12 cellular contexts compared by ENCODE assay signal in genomic region chr2:114022360-114023085, GRCh38.
DNase-seq lines count a peak whose midpoint lies in the region; ATAC-seq lines count a peak whose summit lies in the region.
"Had no signal": no experiment of that assay in that cellular context is flagged by ENCODE, and none has a peak within 500 bp of the region (broad histone marks: within the 10 kb centered on the region; RNA-seq: fewer than 3 reads in every experiment).

No MANE protein-coding gene starts in this region.

- ATAC-seq in HG03039 (IDR thresholded peaks at IDR 0.05; ENCODE audit: unreplicated experiment) = no peak
- ATAC-seq in GM19452 (IDR thresholded peaks at IDR 0.05; ENCODE audit: unreplicated experiment) = no peak
- ATAC-seq: natural killer cell; stimulated activated memory B cell treated with anti-CD40 and anti-IgM and Interleukin-4, amounts not matched to agents 10 μg/mL and 1 μg/mL and 100 μg/mL, for 72 hours had no signal

- H3K4me1 ChIP-seq in adipocyte (ENCODE audit: control insufficient read depth, insufficient read depth, low read length) = no peaks in the 10 kb centered on the region

- no peaks in the 10 kb centered on the region for H3K27me3 ChIP-seq in adipocyte (replicated peaks; ENCODE audit: control insufficient read depth, insufficient read depth, low read length)

- H3K4me3 ChIP-seq in adipocyte (ENCODE audit: low read length) = no peak overlapping the region

- peaks cover 6% of the 10 kb centered on the region for H3K9me3 ChIP-seq in adipocyte (ENCODE audit: control insufficient read depth, low read length)

- H3K36me3 ChIP-seq in adipocyte (ENCODE audit: control insufficient read depth, insufficient read depth, low read length, severe bottlenecking) = no peaks in the 10 kb centered on the region

- DNase-seq in HCEC 1CT (peak; percentile 93), adipocyte (ENCODE audit: low read depth) (peak; percentile 18), foreskin melanocyte (peak; percentile 39), stromal cell of bone marrow (ENCODE audit: low read depth) (peak; percentile 95)
- no peak for DNase-seq in activated CD4-positive, alpha-beta T cell treated with anti-CD3 and anti-CD28 coated beads for 4 hours
- DNase-seq: dermis blood vessel endothelial cell, GDM1, H7, natural killer cell had no signal

- no peak overlapping the region for H3K9ac ChIP-seq in adipocyte (ENCODE audit: low read length)

Comparison
In these comparisons a context has a peak if more than half of its experiments do, and no peak if none do; other contexts are left out.
1. DNase-seq: peak in HCEC 1CT (single experiment), adipocyte (single experiment), foreskin melanocyte (single experiment) and stromal cell of bone marrow (single experiment); none in activated CD4-positive, alpha-beta T cell treated with anti-CD3 and anti-CD28 coated beads for 4 hours (0 of 2).